ENCODE assay signal across 1 cellular context in the genomic region with DNA sequence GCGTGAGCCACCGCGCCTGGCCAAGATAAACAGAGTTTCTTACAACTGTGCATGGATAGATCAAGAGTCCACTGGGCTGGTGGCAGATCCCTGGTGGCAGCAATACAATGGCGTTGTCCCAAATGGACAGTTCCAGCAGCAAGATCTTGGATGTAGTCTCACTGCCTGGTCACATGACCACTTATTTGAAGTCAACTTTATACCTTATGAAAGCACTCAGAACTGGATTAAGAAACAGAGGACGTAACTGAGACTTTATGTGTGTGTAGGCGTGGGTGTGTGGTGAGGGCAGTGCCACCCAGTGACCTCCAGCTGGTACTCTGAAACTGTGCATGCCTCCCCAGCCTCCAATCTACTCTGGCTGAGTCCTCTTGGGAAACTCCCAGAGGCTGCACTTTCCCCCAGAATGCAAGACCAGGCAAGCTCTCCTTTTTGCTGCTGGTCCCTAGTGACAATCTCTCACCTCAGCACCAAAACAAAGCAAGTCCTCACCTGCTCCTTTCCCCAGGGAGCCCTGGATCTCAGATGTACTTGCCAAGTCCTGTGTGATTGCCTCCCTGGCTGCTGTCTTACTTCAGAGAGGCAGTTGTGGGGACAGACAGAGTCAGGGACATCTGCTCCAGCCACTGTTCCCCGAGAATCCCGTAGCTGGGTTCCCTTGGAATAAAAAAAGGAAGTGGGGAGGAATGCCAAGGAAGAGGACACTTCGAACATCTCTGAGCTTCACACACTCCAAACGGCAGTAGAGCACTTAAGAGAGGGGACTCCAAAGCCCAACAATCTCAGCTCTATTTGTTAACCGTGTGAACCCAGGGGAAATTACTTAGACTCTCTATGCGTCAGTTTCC.
A peak's percentile ranks its signal among the peaks of the same experiment; 100 is the strongest.
TF ChIP-seq lines count a peak whose summit lies in the region.

No MANE protein-coding gene starts in this region.

TF ChIP-seq in HepG2, 621 proteins besides CTCF, POLR2A, EP300 and RAD21 (continued from another document and continues in another):
- TF ChIP-seq, protein P1, sequence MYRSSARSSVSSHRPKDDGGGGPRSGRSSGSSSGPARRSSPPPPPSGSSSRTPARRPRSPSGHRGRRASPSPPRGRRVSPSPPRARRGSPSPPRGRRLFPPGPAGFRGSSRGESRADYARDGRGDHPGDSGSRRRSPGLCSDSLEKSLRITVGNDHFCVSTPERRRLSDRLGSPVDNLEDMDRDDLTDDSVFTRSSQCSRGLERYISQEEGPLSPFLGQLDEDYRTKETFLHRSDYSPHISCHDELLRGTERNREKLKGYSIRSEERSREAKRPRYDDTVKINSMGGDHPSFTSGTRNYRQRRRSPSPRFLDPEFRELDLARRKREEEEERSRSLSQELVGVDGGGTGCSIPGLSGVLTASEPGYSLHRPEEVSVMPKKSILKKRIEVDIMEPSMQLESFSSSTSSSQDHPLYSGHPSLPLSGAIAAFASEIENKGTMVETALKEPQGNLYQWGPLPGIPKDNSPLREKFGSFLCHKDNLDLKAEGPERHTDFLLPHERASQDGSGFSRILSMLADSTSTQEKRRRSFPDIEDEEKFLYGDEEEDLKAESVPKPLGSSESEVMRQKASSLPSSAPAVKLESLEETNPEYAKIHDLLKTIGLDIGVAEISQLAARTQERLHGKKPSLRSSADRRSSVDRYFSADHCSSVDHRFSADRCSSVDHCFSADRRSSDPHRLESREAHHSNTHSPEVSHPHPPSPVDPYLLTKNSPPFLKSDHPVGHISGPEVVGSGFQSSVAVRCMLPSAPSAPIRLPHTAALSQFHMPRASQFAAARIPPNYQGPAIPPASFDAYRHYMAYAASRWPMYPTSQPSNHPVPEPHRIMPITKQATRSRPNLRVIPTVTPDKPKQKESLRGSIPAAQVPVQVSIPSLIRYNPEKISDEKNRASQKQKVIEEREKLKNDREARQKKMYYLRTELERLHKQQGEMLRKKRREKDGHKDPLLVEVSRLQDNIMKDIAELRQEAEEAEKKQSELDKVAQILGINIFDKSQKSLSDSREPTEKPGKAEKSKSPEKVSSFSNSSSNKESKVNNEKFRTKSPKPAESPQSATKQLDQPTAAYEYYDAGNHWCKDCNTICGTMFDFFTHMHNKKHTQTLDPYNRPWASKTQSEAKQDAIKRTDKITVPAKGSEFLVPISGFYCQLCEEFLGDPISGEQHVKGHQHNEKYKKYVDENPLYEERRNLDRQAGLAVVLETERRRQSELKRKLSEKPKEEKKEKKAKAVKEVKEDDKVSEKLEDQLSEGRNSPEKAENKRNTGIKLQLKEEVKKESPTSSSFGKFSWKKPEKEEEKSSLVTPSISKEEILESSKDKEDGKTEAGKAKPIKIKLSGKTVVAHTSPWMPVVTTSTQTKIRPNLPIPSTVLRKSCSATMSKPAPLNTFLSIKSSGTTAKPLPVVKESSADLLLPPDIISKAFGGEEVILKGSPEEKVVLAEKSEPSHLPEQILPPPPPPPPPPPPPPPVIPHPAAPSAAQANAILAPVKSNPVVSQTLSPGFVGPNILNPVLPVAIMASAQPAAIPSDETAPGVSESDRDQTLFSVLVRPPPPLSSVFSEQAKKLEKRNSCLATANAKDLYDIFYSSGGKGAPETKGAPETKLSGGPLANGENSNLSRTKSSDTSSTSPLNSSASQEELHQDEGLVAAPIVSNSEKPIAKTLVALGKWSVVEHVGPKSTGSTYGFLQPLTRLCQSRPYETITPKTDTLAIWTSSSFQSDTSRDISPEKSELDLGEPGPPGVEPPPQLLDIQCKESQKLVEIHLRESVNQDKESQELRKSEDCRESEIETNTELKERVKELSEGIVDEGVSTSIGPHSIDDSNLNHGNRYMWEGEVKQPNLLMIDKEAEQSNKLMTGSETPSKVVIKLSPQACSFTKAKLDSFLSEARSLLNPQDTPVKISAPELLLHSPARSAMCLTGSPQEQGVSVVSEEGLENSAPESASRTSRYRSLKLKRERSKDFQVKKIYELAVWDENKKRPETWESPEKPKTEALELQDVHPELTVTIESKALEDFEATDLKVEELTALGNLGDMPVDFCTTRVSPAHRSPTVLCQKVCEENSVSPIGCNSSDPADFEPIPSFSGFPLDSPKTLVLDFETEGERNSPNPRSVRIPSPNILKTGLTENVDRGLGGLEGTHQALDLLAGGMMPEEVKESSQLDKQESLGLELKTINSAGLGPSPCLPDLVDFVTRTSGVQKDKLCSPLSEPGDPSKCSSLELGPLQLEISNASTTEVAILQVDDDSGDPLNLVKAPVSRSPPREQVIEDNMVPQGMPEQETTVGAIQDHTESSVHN (CRISPR knock-in tag; IDR thresholded peaks at IDR 0.05) = no peak
- TF ChIP-seq, protein P2, sequence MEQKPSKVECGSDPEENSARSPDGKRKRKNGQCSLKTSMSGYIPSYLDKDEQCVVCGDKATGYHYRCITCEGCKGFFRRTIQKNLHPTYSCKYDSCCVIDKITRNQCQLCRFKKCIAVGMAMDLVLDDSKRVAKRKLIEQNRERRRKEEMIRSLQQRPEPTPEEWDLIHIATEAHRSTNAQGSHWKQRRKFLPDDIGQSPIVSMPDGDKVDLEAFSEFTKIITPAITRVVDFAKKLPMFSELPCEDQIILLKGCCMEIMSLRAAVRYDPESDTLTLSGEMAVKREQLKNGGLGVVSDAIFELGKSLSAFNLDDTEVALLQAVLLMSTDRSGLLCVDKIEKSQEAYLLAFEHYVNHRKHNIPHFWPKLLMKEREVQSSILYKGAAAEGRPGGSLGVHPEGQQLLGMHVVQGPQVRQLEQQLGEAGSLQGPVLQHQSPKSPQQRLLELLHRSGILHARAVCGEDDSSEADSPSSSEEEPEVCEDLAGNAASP (CRISPR knock-in tag; IDR thresholded peaks at IDR 0.05; ENCODE audit: borderline replicate concordance) = no peak
- no peak for TF ChIP-seq KLF12 (CRISPR knock-in tag; IDR thresholded peaks at IDR 0.05; ENCODE audit: borderline replicate concordance)
- no peak for TF ChIP-seq SOX13 (IDR thresholded peaks at IDR 0.05)
- TF ChIP-seq SOX13 (CRISPR knock-in tag; conservative IDR thresholded peaks at IDR 0.05 in 1 of 2, IDR thresholded peaks at IDR 0.05 in 1 of 2) = peak in 1 of 2 experiments; percentile 40; a peak in 2 of 4 replicates
- no peak for TF ChIP-seq PLSCR1 (CRISPR knock-in tag; IDR thresholded peaks at IDR 0.05; ENCODE audit: borderline replicate concordance)
- TF ChIP-seq HNF4A (CRISPR knock-in tag; IDR thresholded peaks at IDR 0.05) = peak; percentile 58; the same call in 1 of the 2 replicates
- TF ChIP-seq YEATS4 (CRISPR knock-in tag; IDR thresholded peaks at IDR 0.05; ENCODE audit: borderline replicate concordance) = peak; percentile 17; the same call in 1 of the 2 replicates
- TF ChIP-seq RAD51 (IDR thresholded peaks at IDR 0.05; ENCODE audit: borderline replicate concordance) = peak; percentile 75
- no peak for TF ChIP-seq MIER3 (CRISPR knock-in tag; IDR thresholded peaks at IDR 0.05; ENCODE audit: borderline replicate concordance)
- TF ChIP-seq CC2D1A (CRISPR knock-in tag; IDR thresholded peaks at IDR 0.05) = 0 out of 2 replicates have a peak, but pooled peaks have one; percentile 61
- TF ChIP-seq ZNF446 (CRISPR knock-in tag; IDR thresholded peaks at IDR 0.05) = no peak; the same call in 1 of the 2 replicates
- TF ChIP-seq ZNF383 (CRISPR knock-in tag; IDR thresholded peaks at IDR 0.05; ENCODE audit: borderline replicate concordance) = no peak
- no peak for TF ChIP-seq SRSF4 (IDR thresholded peaks at IDR 0.05; ENCODE audit: low read depth, low read length, poor library complexity, severe bottlenecking)
- TF ChIP-seq SNAI1 (CRISPR knock-in tag; IDR thresholded peaks at IDR 0.05; ENCODE audit: borderline replicate concordance) = no peak
- no peak for TF ChIP-seq RBM22 (optimal IDR thresholded peaks at IDR 0.05; ENCODE audit: low read length)
- no peak for TF ChIP-seq TP53 (CRISPR knock-in tag; conservative IDR thresholded peaks at IDR 0.05)
- TF ChIP-seq NFIB (CRISPR knock-in tag; IDR thresholded peaks at IDR 0.05; ENCODE audit: borderline replicate concordance) = no peak
- 0 out of 2 replicates have a peak, but pooled peaks have one; percentile 2 for TF ChIP-seq CHD4 (IDR thresholded peaks at IDR 0.05; ENCODE audit: borderline replicate concordance, low read length)
- TF ChIP-seq SIX4 (CRISPR knock-in tag; IDR thresholded peaks at IDR 0.05) = peak; percentile 27; the same call in 1 of the 2 replicates
- TF ChIP-seq ELF4 (CRISPR knock-in tag; IDR thresholded peaks at IDR 0.05; ENCODE audit: borderline replicate concordance) = no peak; the same call in 1 of the 2 replicates
- no peak for TF ChIP-seq ZNF878 (CRISPR knock-in tag; IDR thresholded peaks at IDR 0.05)
- 0 out of 2 replicates have a peak, but pooled peaks have one; percentile 14 for TF ChIP-seq ZNF136 (CRISPR knock-in tag; IDR thresholded peaks at IDR 0.05; ENCODE audit: low read depth)
- peak; percentile 99 for TF ChIP-seq ZNF460 (CRISPR knock-in tag; IDR thresholded peaks at IDR 0.05; ENCODE audit: borderline replicate concordance)
- peak; percentile 33; the same call in 1 of the 2 replicates for TF ChIP-seq ARID4A (CRISPR knock-in tag; IDR thresholded peaks at IDR 0.05; ENCODE audit: borderline replicate concordance)
- TF ChIP-seq ZNF670 (CRISPR knock-in tag; IDR thresholded peaks at IDR 0.05; ENCODE audit: borderline replicate concordance) = peak; percentile 55; the same call in 1 of the 2 replicates
- peak; percentile 21; the same call in 1 of the 2 replicates for TF ChIP-seq ZNF12 (CRISPR knock-in tag; IDR thresholded peaks at IDR 0.05)
- no peak for TF ChIP-seq MXD4 (CRISPR knock-in tag; IDR thresholded peaks at IDR 0.05)
- TF ChIP-seq ZNF510 (CRISPR knock-in tag; IDR thresholded peaks at IDR 0.05; ENCODE audit: low read depth) = 0 out of 2 replicates have a peak, but pooled peaks have one; percentile 47
- TF ChIP-seq ZMYM3 (CRISPR knock-in tag; IDR thresholded peaks at IDR 0.05) = peak; percentile 56; the same call in 1 of the 2 replicates
- TF ChIP-seq DRAP1 (CRISPR knock-in tag; IDR thresholded peaks at IDR 0.05) = 0 out of 2 replicates have a peak, but pooled peaks have one; percentile 6
- TF ChIP-seq, protein P3, sequence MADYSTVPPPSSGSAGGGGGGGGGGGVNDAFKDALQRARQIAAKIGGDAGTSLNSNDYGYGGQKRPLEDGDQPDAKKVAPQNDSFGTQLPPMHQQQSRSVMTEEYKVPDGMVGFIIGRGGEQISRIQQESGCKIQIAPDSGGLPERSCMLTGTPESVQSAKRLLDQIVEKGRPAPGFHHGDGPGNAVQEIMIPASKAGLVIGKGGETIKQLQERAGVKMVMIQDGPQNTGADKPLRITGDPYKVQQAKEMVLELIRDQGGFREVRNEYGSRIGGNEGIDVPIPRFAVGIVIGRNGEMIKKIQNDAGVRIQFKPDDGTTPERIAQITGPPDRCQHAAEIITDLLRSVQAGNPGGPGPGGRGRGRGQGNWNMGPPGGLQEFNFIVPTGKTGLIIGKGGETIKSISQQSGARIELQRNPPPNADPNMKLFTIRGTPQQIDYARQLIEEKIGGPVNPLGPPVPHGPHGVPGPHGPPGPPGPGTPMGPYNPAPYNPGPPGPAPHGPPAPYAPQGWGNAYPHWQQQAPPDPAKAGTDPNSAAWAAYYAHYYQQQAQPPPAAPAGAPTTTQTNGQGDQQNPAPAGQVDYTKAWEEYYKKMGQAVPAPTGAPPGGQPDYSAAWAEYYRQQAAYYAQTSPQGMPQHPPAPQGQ (CRISPR knock-in tag; IDR thresholded peaks at IDR 0.05; ENCODE audit: borderline replicate concordance) = no peak
- TF ChIP-seq, protein P4, sequence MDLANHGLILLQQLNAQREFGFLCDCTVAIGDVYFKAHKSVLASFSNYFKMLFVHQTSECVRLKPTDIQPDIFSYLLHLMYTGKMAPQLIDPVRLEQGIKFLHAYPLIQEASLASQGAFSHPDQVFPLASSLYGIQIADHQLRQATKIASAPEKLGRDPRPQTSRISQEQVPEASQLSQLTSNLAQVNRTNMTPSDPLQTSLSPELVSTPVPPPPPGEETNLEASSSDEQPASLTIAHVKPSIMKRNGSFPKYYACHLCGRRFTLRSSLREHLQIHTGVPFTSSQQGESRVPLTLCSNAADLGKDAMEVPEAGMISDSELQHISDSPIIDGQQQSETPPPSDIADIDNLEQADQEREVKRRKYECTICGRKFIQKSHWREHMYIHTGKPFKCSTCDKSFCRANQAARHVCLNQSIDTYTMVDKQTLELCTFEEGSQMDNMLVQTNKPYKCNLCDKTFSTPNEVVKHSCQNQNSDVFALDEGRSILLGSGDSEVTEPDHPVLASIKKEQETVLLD (CRISPR knock-in tag; IDR thresholded peaks at IDR 0.05; ENCODE audit: low read depth) = 0 out of 2 replicates have a peak, but pooled peaks have one; percentile 7
- TF ChIP-seq ZBTB7A (CRISPR knock-in tag; IDR thresholded peaks at IDR 0.05) = 0 out of 2 replicates have a peak, but pooled peaks have one; percentile 25
- TF ChIP-seq STAG1 (CRISPR knock-in tag; IDR thresholded peaks at IDR 0.05) = no peak
- no peak for TF ChIP-seq ZNF3 (CRISPR knock-in tag; IDR thresholded peaks at IDR 0.05)
- peak; percentile 34; the same call in 1 of the 2 replicates for TF ChIP-seq JUND (CRISPR knock-in tag; IDR thresholded peaks at IDR 0.05)
- no peak for TF ChIP-seq GABPA (IDR thresholded peaks at IDR 0.05; ENCODE audit: low read depth, low read length)
- no peak for TF ChIP-seq GABPA (CRISPR knock-in tag; IDR thresholded peaks at IDR 0.05; ENCODE audit: low read depth)
